In the genomic region with DNA sequence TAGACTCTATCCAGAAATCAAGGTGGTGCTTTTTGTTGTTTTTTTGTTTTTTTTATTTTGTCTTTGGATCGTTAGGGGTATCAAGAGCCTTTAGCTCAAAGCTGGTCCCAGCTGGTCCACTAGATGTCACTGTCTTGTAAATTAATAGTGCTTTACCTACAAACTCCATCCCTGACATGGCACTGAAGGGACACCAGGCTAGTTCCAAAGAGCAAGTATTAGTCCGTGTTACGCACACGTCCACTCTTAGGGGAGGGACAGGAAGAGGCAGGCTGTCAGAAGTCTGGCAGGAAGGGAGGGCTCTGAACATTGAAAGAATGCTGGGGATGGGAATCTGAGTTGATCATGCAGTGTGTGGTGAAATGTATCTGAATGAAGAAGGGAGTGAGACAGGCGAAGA, we compare ENCODE assay signal across 9 cellular contexts.
A peak's percentile ranks its signal among the peaks of the same experiment; 100 is the strongest.
DNase-seq lines count a peak whose midpoint lies in the region; ATAC-seq and TF ChIP-seq lines count a peak whose summit lies in the region.
"Had no signal": no experiment of that assay in that cellular context is flagged by ENCODE, and none has a peak within 500 bp of the region (broad histone marks: within the 10 kb centered on the region; RNA-seq: fewer than 3 reads in every experiment).

No MANE protein-coding gene starts in this region.

- ATAC-seq in GM18517 (IDR thresholded peaks at IDR 0.05; ENCODE audit: unreplicated experiment) = peak; percentile 90
- ATAC-seq in HG02885 (IDR thresholded peaks at IDR 0.05; ENCODE audit: poor library complexity, unreplicated experiment) = peak; percentile 90
- ATAC-seq in left lobe of liver = peak; percentile 79

- TF ChIP-seq CTCF in BE2C (IDR thresholded peaks at IDR 0.05; ENCODE audit: low read depth, low read length) = peak; percentile 60
- peak; percentile 35 to 71 (median 56) for TF ChIP-seq CTCF in adrenal gland (IDR thresholded peaks at IDR 0.05)

- intact Hi-C loops in adrenal gland (cut with DNase I) = loop anchor here in 1 of 2 donors (2.0 kb wide), 1 partner anchor 44 kb away; no protein-coding TSS in a partner anchor

- DNase-seq in BE2C (peak; percentile 42), NCI-H1694 (lab: John Stamatoyannopoulos, UW) (peak; percentile 19), adrenal gland (peak; percentile 33 to 83 (median 62)), left lobe of liver (ENCODE audit: low spot score) (no peak), immature natural killer cell (no peak)
- DNase-seq in effector CD8-positive, alpha-beta T cell (lab: John Stamatoyannopoulos, UW) = no peak

- H3K27me3 Mint-ChIP-seq in immature natural killer cell (ENCODE audit: low read depth in 3 of 3) = peaks cover 0 to 5% (median 0%) of the 10 kb centered on the region in 3 donors

- no peak overlapping the region for H3K27ac ChIP-seq in adrenal gland

- H3K27ac Mint-ChIP-seq in immature natural killer cell = no peak overlapping the region
- H3K27ac Mint-ChIP-seq: T-helper 1 cell treated with Interleukin-12 subunit alpha and Interleukin-12 subunit beta and Interleukin-4 antibody, amounts not matched to agents 30 μg/mL and 1 μg/mL, for 36 hours had no signal

- no peaks in the 10 kb centered on the region for H3K9me3 ChIP-seq in BE2C
- no peaks in the 10 kb centered on the region for H3K9me3 ChIP-seq in adrenal gland (replicated peaks in 1 of 3)

- no peaks in the 10 kb centered on the region for H3K9me3 Mint-ChIP-seq in immature natural killer cell
- H3K9me3 Mint-ChIP-seq: T-helper 1 cell treated with Interleukin-12 subunit alpha and Interleukin-12 subunit beta and Interleukin-4 antibody, amounts not matched to agents 30 μg/mL and 1 μg/mL, for 36 hours had no signal

- 26 to 37% (median 28%) methylated on average over 5 of the region's 5 CpGs for WGBS in adrenal gland, 4 donors

- no peak overlapping the region for H3K4me3 ChIP-seq in BE2C (ENCODE audit: low read depth, low read length)
- no peak overlapping the region for H3K4me3 ChIP-seq in adrenal gland

- H3K4me1 ChIP-seq in BE2C (no peaks in the 10 kb centered on the region), adrenal gland (replicated peaks in 1 of 2) (peaks cover 14 to 30% of the 10 kb centered on the region in 2 donors)

- H3K4me3 Mint-ChIP-seq in immature natural killer cell = no peak overlapping the region
- H3K4me3 Mint-ChIP-seq: T-helper 1 cell treated with Interleukin-12 subunit alpha and Interleukin-12 subunit beta and Interleukin-4 antibody, amounts not matched to agents 30 μg/mL and 1 μg/mL, for 36 hours had no signal

- H3K27me3 ChIP-seq in BE2C (no peaks in the 10 kb centered on the region), adrenal gland (no peaks in the 10 kb centered on the region)

- H3K36me3 ChIP-seq in BE2C (no peaks in the 10 kb centered on the region), adrenal gland (replicated peaks in 1 of 2) (no peaks in the 10 kb centered on the region)

- no peaks in the 10 kb centered on the region for H3K36me3 Mint-ChIP-seq in immature natural killer cell

- no peak for TF ChIP-seq POLR2A in adrenal gland (IDR thresholded peaks at IDR 0.05)

- H3K4me1 Mint-ChIP-seq in immature natural killer cell = no peaks in the 10 kb centered on the region

Comparison
In these comparisons a context has a peak if more than half of its experiments do, and no peak if none do; other contexts are left out.
1. DNase-seq: peak in BE2C (single experiment), NCI-H1694 (single experiment) and adrenal gland (7 of 7); none in left lobe of liver (single experiment), immature natural killer cell (0 of 3) and effector CD8-positive, alpha-beta T cell (single experiment).
2. Peak in every context shown above with its lines, with median percentiles within 50 percentile points of each other: ATAC-seq.